16 cellular contexts compared by ENCODE assay signal in genomic region chr17:42129109-42129837, GRCh38. TPM values are rescaled to one million over a fixed set of nuclear protein-coding genes. Genes with fewer than 3 reads are reported as not detected.
DNase-seq lines count a peak whose midpoint lies in the region; FAIRE-seq and TF ChIP-seq lines count a peak whose summit lies in the region.
"Had no signal": no experiment of that assay in that cellular context is flagged by ENCODE, and none has a peak within 500 bp of the region (broad histone marks: within the 10 kb centered on the region; RNA-seq: fewer than 3 reads in every experiment).

No MANE protein-coding gene starts in this region.

- no peak overlapping the region for H3K9ac ChIP-seq in duodenal mucosa (ENCODE audit: low read depth in 1 of 2, low read length in 2 of 2)
- H3K9ac ChIP-seq in mucosa of rectum (ENCODE audit: low read depth in 1 of 2, low read length in 2 of 2), result no peak overlapping the region

- POLR2A ChIA-PET in RWPE1 (lab: Yijun Ruan, JAX; ENCODE audit: low non-redundant PET), result no interaction called here

- H3K4me1 ChIP-seq in duodenal mucosa (ENCODE audit: control insufficient read depth in 1 of 2, insufficient read depth in 2 of 2, low read length in 2 of 2) (peaks cover 31 to 39% of the 10 kb centered on the region in 2 donors), mucosa of rectum (ENCODE audit: control insufficient read depth in 2 of 2, insufficient read depth in 2 of 2, low read length in 2 of 2) (peaks cover 24% of the 10 kb centered on the region in 2 donors)

- no peak for TF ChIP-seq CTCF in RWPE1 (conservative IDR thresholded peaks at IDR 0.05; ENCODE audit: low read depth)

- DNase-seq in RWPE1 (ENCODE audit: low spot score) (no peak), OCI-M2 (lab: John Stamatoyannopoulos, UW; ENCODE audit: unreplicated experiment) (no peak), RCC 7860 (ENCODE audit: low spot score) (no peak), NCI-H2227 (lab: John Stamatoyannopoulos, UW; ENCODE audit: unreplicated experiment) (no peak), KG1 (lab: John Stamatoyannopoulos, UW) (no peak)
- DNase-seq: activated naive CD8-positive, alpha-beta T cell treated with anti-CD3 and anti-CD28 coated beads, Interleukin-2, amount 10 ng/mL, durations not matched to agents 7 days and 5 days; cortex of kidney; immature natural killer cell; NCI-H2029 treated with DMSO at 0.1 percent for 48 hours; NCI-H82; stimulated activated CD4-positive, alpha-beta T cell treated with anti-CD3 and anti-CD28 coated beads, Interleukin-12 subunit alpha, Interleukin-12 subunit beta, amount 100 ng/mL, for 4 hours had no signal

- no peaks in the 10 kb centered on the region for H3K9me3 ChIP-seq in duodenal mucosa (ENCODE audit: control insufficient read depth in 1 of 2, low read length in 2 of 2)
- no peaks in the 10 kb centered on the region for H3K9me3 ChIP-seq in mucosa of rectum (ENCODE audit: control insufficient read depth in 2 of 2, low read length in 2 of 2)
- H3K9me3 ChIP-seq: SJSA1 had no signal

- CTCF ChIA-PET in RWPE1 (lab: Yijun Ruan, JAX), result interaction anchor here (0.6 kb wide), 1 partner anchor 62 kb away, joined by 4 read pairs; no protein-coding TSS in a partner anchor

- no peaks in the 10 kb centered on the region for H3K27me3 ChIP-seq in duodenal mucosa (ENCODE audit: control insufficient read depth in 1 of 2, insufficient read depth in 2 of 2, low read length in 2 of 2)
- H3K27me3 ChIP-seq in mucosa of rectum (ENCODE audit: control insufficient read depth in 2 of 2, insufficient read depth in 2 of 2, low read length in 2 of 2), result no peaks in the 10 kb centered on the region
- H3K27me3 ChIP-seq: SJSA1 had no signal

- H3K27ac ChIP-seq in RWPE1, result peak overlapping the region; percentile 3
- peak overlapping the region; percentile 46 for H3K27ac ChIP-seq in duodenal mucosa (ENCODE audit: low read depth, low read length)
- peak overlapping the region; percentile 43 to 95 for H3K27ac ChIP-seq in mucosa of rectum (ENCODE audit: low read depth in 2 of 2, low read length in 2 of 2)
- peak overlapping the region; percentile 79 for H3K27ac ChIP-seq in temporal lobe (ENCODE audit: low read depth, low read length)
- H3K27ac ChIP-seq: HL-60, SJSA1 had no signal

- no peak for FAIRE-seq in RCC 7860 (lab: Jason Lieb, UNC)

- H3K4me3 ChIP-seq in duodenal mucosa (ENCODE audit: low read depth in 1 of 2, low read length in 2 of 2) (no peak overlapping the region), mucosa of rectum (ENCODE audit: low read length in 2 of 2) (no peak overlapping the region)
- H3K4me3 ChIP-seq: SJSA1 had no signal

- H3K36me3 ChIP-seq in duodenal mucosa (ENCODE audit: control insufficient read depth in 1 of 2, insufficient read depth in 2 of 2, low read length in 2 of 2), result peaks cover 46 to 59% of the 10 kb centered on the region in 2 donors
- peaks cover 52 to 55% of the 10 kb centered on the region in 2 donors for H3K36me3 ChIP-seq in mucosa of rectum (ENCODE audit: control insufficient read depth in 2 of 2, insufficient read depth in 2 of 2, low read length in 2 of 2)

RNA-seq across cellular contexts. Expression of gene HSPB9, which starts 6.7 kb away (rescaled TPM):
- total RNA-seq in temporal lobe, result not detected
- total RNA-seq: SJSA1 had no signal

RNA-seq across cellular contexts. Expression of gene KAT2A, which starts 8.1 kb away (rescaled TPM):
- 11.3 TPM for total RNA-seq in temporal lobe

RNA-seq across cellular contexts. Expression of gene DHX58, which starts 16.8 kb away (rescaled TPM):
- total RNA-seq in temporal lobe, result 1.5 TPM

RNA-seq across cellular contexts. Expression of gene RAB5C, which starts 25.5 kb away (rescaled TPM):
- 49.4 TPM for total RNA-seq in temporal lobe

RNA-seq across cellular contexts. Expression of gene ZNF385C, which starts 31.0 kb away (rescaled TPM):
- 0.49 TPM for total RNA-seq in temporal lobe
- total RNA-seq: SJSA1 had no signal

Comparison
In these comparisons a context has a peak if more than half of its experiments do, and no peak if none do; other contexts are left out.
1. H3K27ac ChIP-seq: peak in every context shown above with its lines; median percentile 79 in temporal lobe; 69 in mucosa of rectum; 46 in duodenal mucosa; 3 in RWPE1.